In genomic region chr2:43594875-43595274, GRCh38 we compare ENCODE assay signal across 9 cellular contexts. TPM values are rescaled to one million over a fixed set of nuclear protein-coding genes. Genes with fewer than 3 reads are reported as not detected.
DNase-seq lines count a peak whose midpoint lies in the region; ATAC-seq and TF ChIP-seq lines count a peak whose summit lies in the region.
"Had no signal": no experiment of that assay in that cellular context is flagged by ENCODE, and none has a peak within 500 bp of the region (broad histone marks: within the 10 kb centered on the region; RNA-seq: fewer than 3 reads in every experiment).

No MANE protein-coding gene starts in this region.

- H3K27me3 Mint-ChIP-seq in CD4-positive, CD25-positive, alpha-beta regulatory T cell = peaks cover 14% of the 10 kb centered on the region
- peaks cover 5 to 8% of the 10 kb centered on the region in 2 donors for H3K27me3 Mint-ChIP-seq in effector memory CD8-positive, alpha-beta T cell
- no peaks in the 10 kb centered on the region for H3K27me3 Mint-ChIP-seq in neural progenitor cell (ENCODE audit: insufficient read depth, low read depth)

- peaks cover 4% of the 10 kb centered on the region for H3K36me3 Mint-ChIP-seq in CD4-positive, CD25-positive, alpha-beta regulatory T cell
- H3K36me3 Mint-ChIP-seq in effector memory CD8-positive, alpha-beta T cell (ENCODE audit: insufficient read depth) = peaks cover 26% of the 10 kb centered on the region
- H3K36me3 Mint-ChIP-seq in neural progenitor cell = no peaks in the 10 kb centered on the region

- H3K79me2 ChIP-seq in neural progenitor cell (ENCODE audit: low read depth) = peaks cover 23% of the 10 kb centered on the region

- H3K27ac Mint-ChIP-seq in CD4-positive, CD25-positive, alpha-beta regulatory T cell = peak overlapping the region; percentile 94 to 100 (median 99)
- H3K27ac Mint-ChIP-seq in effector memory CD8-positive, alpha-beta T cell = peak overlapping the region; percentile 98
- no peak overlapping the region for H3K27ac Mint-ChIP-seq in neural progenitor cell

- peak overlapping the region; percentile 30 for H3K9ac ChIP-seq in neural progenitor cell

- peaks cover 7% of the 10 kb centered on the region for H4K20me1 ChIP-seq in neural progenitor cell (ENCODE audit: low read depth)

- peaks cover 12% of the 10 kb centered on the region for H3F3A ChIP-seq in neural progenitor cell (ENCODE audit: low read depth)

- no peak overlapping the region for H2AFZ ChIP-seq in neural progenitor cell (replicated peaks)

- peak overlapping the region; percentile 87 for H3K4me2 ChIP-seq in neural progenitor cell

- H3K36me3 ChIP-seq in CD4-positive, CD25-positive, alpha-beta regulatory T cell (ENCODE audit: control insufficient read depth, insufficient read depth, low read length) = peaks cover 18% of the 10 kb centered on the region
- peaks cover 10% of the 10 kb centered on the region for H3K36me3 ChIP-seq in neural progenitor cell

- H3K4me3 ChIP-seq in CD4-positive, CD25-positive, alpha-beta regulatory T cell (ENCODE audit: low read depth, low read length) = peak overlapping the region; percentile 95
- H3K4me3 ChIP-seq in neural progenitor cell = peak overlapping the region; percentile 68

- peaks cover 20 to 39% (median 26%) of the 10 kb centered on the region in 4 donors for H3K4me1 Mint-ChIP-seq in CD4-positive, CD25-positive, alpha-beta regulatory T cell
- peaks cover 22 to 34% of the 10 kb centered on the region in 2 donors for H3K4me1 Mint-ChIP-seq in effector memory CD8-positive, alpha-beta T cell (ENCODE audit: low read depth in 2 of 2)
- peaks cover 12% of the 10 kb centered on the region for H3K4me1 Mint-ChIP-seq in neural progenitor cell

- no peak for DNase-seq in CD4-positive, CD25-positive, alpha-beta regulatory T cell
- peak; percentile 8 for DNase-seq in NCI-H69 (lab: John Stamatoyannopoulos, UW)
- no peak for DNase-seq in effector memory CD8-positive, alpha-beta T cell
- no peak for DNase-seq in neural progenitor cell (ENCODE audit: low spot score)
- DNase-seq in GM19240 (ENCODE audit: insufficient read length, low spot score) = no peak
- no peak for DNase-seq in stimulated activated CD4-positive, alpha-beta T cell treated with anti-CD3 and anti-CD28 coated beads, Interleukin-4, amount 100 ng/mL, for 24 hours
- DNase-seq: stimulated activated CD4-positive, alpha-beta T cell treated with anti-CD3 and anti-CD28 coated beads, Interleukin-2, amount 100 ng/mL, for 24 hours had no signal

- H3K4me1 ChIP-seq in CD4-positive, CD25-positive, alpha-beta regulatory T cell (ENCODE audit: control insufficient read depth, insufficient read depth, low read length, poor library complexity, severe bottlenecking) = peaks cover 15% of the 10 kb centered on the region
- H3K4me1 ChIP-seq in neural progenitor cell = peaks cover 5% of the 10 kb centered on the region

- no peak for TF ChIP-seq CTCF in neural progenitor cell (IDR thresholded peaks at IDR 0.05)

- no peak for ATAC-seq in CD4-positive, CD25-positive, alpha-beta regulatory T cell (ENCODE audit: low read depth in 2 of 2)
- ATAC-seq in effector memory CD8-positive, alpha-beta T cell (replicated peaks) = no peak
- ATAC-seq in HG02840 (IDR thresholded peaks at IDR 0.05; ENCODE audit: low FRiP score, unreplicated experiment) (no peak), HG02973 (IDR thresholded peaks at IDR 0.05; ENCODE audit: unreplicated experiment) (no peak)

- no peaks in the 10 kb centered on the region for H3K9me3 ChIP-seq in CD4-positive, CD25-positive, alpha-beta regulatory T cell (ENCODE audit: control insufficient read depth in 2 of 2, low read length in 2 of 2)
- no peaks in the 10 kb centered on the region for H3K9me3 ChIP-seq in neural progenitor cell (ENCODE audit: low read depth)

- no peaks in the 10 kb centered on the region for H3K27me3 ChIP-seq in CD4-positive, CD25-positive, alpha-beta regulatory T cell (ENCODE audit: control insufficient read depth, insufficient read depth, low read length)
- no peaks in the 10 kb centered on the region for H3K27me3 ChIP-seq in neural progenitor cell

- peaks cover 0 to 3% (median 0%) of the 10 kb centered on the region in 7 donors for H3K9me3 Mint-ChIP-seq in CD4-positive, CD25-positive, alpha-beta regulatory T cell
- no peaks in the 10 kb centered on the region for H3K9me3 Mint-ChIP-seq in effector memory CD8-positive, alpha-beta T cell
- H3K9me3 Mint-ChIP-seq in neural progenitor cell = no peaks in the 10 kb centered on the region

- peak overlapping the region; percentile 94 to 99 (median 96) for H3K4me3 Mint-ChIP-seq in CD4-positive, CD25-positive, alpha-beta regulatory T cell
- peak overlapping the region; percentile 89 to 94 for H3K4me3 Mint-ChIP-seq in effector memory CD8-positive, alpha-beta T cell
- peak overlapping the region; percentile 96 for H3K4me3 Mint-ChIP-seq in neural progenitor cell

- no peak overlapping the region for H3K27ac ChIP-seq in CD4-positive, CD25-positive, alpha-beta regulatory T cell (ENCODE audit: insufficient read depth, low read length, poor library complexity, severe bottlenecking)
- H3K27ac ChIP-seq in neural progenitor cell = no peak overlapping the region

RNA-seq across cellular contexts. Expression of gene THADA, which starts 1.0 kb away (rescaled TPM):
- total RNA-seq in CD4-positive, CD25-positive, alpha-beta regulatory T cell = 52.9 TPM
- 10 to 100 TPM; 19.1 to 23.2 (median 19.8) TPM for polyA plus RNA-seq in CD4-positive, CD25-positive, alpha-beta regulatory T cell
- total RNA-seq in neural progenitor cell (ENCODE audit: low replicate concordance) = 20.5 and 29.3 TPM in 2 replicates

RNA-seq across cellular contexts. Expression of gene PLEKHH2, which starts 42.2 kb away (rescaled TPM):
- 1.2 TPM for total RNA-seq in CD4-positive, CD25-positive, alpha-beta regulatory T cell
- under 1 TPM in 2 of 4 donors, not detected in 2; 0.18 to 0.20 TPM for polyA plus RNA-seq in CD4-positive, CD25-positive, alpha-beta regulatory T cell
- total RNA-seq in neural progenitor cell (ENCODE audit: low replicate concordance) = 7.9 and 11.2 TPM in 2 replicates
